In genomic region chr19:43481701-43482100, GRCh38 we compare ENCODE assay signal across 1 cellular context.
TF ChIP-seq lines count a peak whose summit lies in the region.

No MANE protein-coding gene starts in this region.

TF ChIP-seq in HEK293, 187 proteins besides CTCF, POLR2A, EP300 and RAD21 (continued from another document):
- TF ChIP-seq, protein P1, sequence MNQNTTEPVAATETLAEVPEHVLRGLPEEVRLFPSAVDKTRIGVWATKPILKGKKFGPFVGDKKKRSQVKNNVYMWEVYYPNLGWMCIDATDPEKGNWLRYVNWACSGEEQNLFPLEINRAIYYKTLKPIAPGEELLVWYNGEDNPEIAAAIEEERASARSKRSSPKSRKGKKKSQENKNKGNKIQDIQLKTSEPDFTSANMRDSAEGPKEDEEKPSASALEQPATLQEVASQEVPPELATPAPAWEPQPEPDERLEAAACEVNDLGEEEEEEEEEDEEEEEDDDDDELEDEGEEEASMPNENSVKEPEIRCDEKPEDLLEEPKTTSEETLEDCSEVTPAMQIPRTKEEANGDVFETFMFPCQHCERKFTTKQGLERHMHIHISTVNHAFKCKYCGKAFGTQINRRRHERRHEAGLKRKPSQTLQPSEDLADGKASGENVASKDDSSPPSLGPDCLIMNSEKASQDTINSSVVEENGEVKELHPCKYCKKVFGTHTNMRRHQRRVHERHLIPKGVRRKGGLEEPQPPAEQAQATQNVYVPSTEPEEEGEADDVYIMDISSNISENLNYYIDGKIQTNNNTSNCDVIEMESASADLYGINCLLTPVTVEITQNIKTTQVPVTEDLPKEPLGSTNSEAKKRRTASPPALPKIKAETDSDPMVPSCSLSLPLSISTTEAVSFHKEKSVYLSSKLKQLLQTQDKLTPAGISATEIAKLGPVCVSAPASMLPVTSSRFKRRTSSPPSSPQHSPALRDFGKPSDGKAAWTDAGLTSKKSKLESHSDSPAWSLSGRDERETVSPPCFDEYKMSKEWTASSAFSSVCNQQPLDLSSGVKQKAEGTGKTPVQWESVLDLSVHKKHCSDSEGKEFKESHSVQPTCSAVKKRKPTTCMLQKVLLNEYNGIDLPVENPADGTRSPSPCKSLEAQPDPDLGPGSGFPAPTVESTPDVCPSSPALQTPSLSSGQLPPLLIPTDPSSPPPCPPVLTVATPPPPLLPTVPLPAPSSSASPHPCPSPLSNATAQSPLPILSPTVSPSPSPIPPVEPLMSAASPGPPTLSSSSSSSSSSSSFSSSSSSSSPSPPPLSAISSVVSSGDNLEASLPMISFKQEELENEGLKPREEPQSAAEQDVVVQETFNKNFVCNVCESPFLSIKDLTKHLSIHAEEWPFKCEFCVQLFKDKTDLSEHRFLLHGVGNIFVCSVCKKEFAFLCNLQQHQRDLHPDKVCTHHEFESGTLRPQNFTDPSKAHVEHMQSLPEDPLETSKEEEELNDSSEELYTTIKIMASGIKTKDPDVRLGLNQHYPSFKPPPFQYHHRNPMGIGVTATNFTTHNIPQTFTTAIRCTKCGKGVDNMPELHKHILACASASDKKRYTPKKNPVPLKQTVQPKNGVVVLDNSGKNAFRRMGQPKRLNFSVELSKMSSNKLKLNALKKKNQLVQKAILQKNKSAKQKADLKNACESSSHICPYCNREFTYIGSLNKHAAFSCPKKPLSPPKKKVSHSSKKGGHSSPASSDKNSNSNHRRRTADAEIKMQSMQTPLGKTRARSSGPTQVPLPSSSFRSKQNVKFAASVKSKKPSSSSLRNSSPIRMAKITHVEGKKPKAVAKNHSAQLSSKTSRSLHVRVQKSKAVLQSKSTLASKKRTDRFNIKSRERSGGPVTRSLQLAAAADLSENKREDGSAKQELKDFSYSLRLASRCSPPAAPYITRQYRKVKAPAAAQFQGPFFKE (tag by site-specific recombination; IDR thresholded peaks at IDR 0.05; ENCODE audit: borderline replicate concordance), result no peak
- TF ChIP-seq ZNF610 (tag by site-specific recombination; IDR thresholded peaks at IDR 0.05; ENCODE audit: borderline replicate concordance) (no peak), IKZF3 (tag by site-specific recombination; IDR thresholded peaks at IDR 0.05) (no peak), MEIS1 (CRISPR knock-in tag; IDR thresholded peaks at IDR 0.05; ENCODE audit: borderline replicate concordance) (no peak), ZNF18 (tag by site-specific recombination; IDR thresholded peaks at IDR 0.05) (0 out of 2 replicates have a peak, but pooled peaks have one; percentile 21), ZNF571 (tag by site-specific recombination; IDR thresholded peaks at IDR 0.05) (no peak), PRDM1 (tag by site-specific recombination; IDR thresholded peaks at IDR 0.05) (peak; percentile 90)
- TF ChIP-seq, protein P2, sequence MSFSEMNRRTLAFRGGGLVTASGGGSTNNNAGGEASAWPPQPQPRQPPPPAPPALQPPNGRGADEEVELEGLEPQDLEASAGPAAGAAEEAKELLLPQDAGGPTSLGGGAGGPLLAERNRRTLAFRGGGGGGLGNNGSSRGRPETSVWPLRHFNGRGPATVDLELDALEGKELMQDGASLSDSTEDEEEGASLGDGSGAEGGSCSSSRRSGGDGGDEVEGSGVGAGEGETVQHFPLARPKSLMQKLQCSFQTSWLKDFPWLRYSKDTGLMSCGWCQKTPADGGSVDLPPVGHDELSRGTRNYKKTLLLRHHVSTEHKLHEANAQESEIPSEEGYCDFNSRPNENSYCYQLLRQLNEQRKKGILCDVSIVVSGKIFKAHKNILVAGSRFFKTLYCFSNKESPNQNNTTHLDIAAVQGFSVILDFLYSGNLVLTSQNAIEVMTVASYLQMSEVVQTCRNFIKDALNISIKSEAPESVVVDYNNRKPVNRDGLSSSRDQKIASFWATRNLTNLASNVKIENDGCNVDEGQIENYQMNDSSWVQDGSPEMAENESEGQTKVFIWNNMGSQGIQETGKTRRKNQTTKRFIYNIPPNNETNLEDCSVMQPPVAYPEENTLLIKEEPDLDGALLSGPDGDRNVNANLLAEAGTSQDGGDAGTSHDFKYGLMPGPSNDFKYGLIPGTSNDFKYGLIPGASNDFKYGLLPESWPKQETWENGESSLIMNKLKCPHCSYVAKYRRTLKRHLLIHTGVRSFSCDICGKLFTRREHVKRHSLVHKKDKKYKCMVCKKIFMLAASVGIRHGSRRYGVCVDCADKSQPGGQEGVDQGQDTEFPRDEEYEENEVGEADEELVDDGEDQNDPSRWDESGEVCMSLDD (tag by site-specific recombination; IDR thresholded peaks at IDR 0.05), result no peak
